ENCODE assay signal across 9 cellular contexts in genomic region chr1:241499910-241500309, GRCh38. TPM values are rescaled to one million over a fixed set of nuclear protein-coding genes. Genes with fewer than 3 reads are reported as not detected.
DNase-seq lines count a peak whose midpoint lies in the region; ATAC-seq and TF ChIP-seq lines count a peak whose summit lies in the region.
"Had no signal": no experiment of that assay in that cellular context is flagged by ENCODE, and none has a peak within 500 bp of the region (broad histone marks: within the 10 kb centered on the region; RNA-seq: fewer than 3 reads in every experiment).

No MANE protein-coding gene starts in this region.

- H3K79me2 ChIP-seq in smooth muscle cell (ENCODE audit: low read depth): no peaks in the 10 kb centered on the region

- no peaks in the 10 kb centered on the region for H4K20me1 ChIP-seq in smooth muscle cell (ENCODE audit: low read depth)

- 88 to 100% methylated on average over 1 to 2 of the region's 2 CpGs for WGBS in endodermal cell (ENCODE audit: insufficient coverage in 1 of 2, insufficient read length in 1 of 2), 2 experiments
- 90% methylated on average over 2 of the region's 2 CpGs for WGBS in smooth muscle cell (ENCODE audit: low lambda C conversion rate)

- H3K36me3 Mint-ChIP-seq in endodermal cell (ENCODE audit: low read depth): peaks cover 54% of the 10 kb centered on the region

- H3K4me2 ChIP-seq in smooth muscle cell: no peak overlapping the region

- no peaks in the 10 kb centered on the region for H3K4me1 Mint-ChIP-seq in endodermal cell

- no peak for ATAC-seq in GM21723 (IDR thresholded peaks at IDR 0.05; ENCODE audit: unreplicated experiment)

- no peaks in the 10 kb centered on the region for H3K9me3 Mint-ChIP-seq in endodermal cell

- H3K9me3 ChIP-seq in endodermal cell (ENCODE audit: control insufficient read depth, low read length): no peaks in the 10 kb centered on the region
- no peaks in the 10 kb centered on the region for H3K9me3 ChIP-seq in smooth muscle cell (replicated peaks; ENCODE audit: low read depth)

- H3K9ac ChIP-seq in endodermal cell (ENCODE audit: extremely low read depth, low read length, poor library complexity, severe bottlenecking) (no peak overlapping the region), smooth muscle cell (ENCODE audit: low read depth) (no peak overlapping the region)

- no peak overlapping the region for H2AFZ ChIP-seq in smooth muscle cell (ENCODE audit: low read depth)

- H3F3A ChIP-seq in smooth muscle cell (ENCODE audit: low read depth): no peaks in the 10 kb centered on the region

- H3K4me1 ChIP-seq in endodermal cell (ENCODE audit: control insufficient read depth, insufficient read depth, low read length) (no peaks in the 10 kb centered on the region), smooth muscle cell (ENCODE audit: low read depth) (no peaks in the 10 kb centered on the region)

- no peaks in the 10 kb centered on the region for H3K27me3 Mint-ChIP-seq in endodermal cell (ENCODE audit: insufficient read depth)

- H3K36me3 ChIP-seq in endodermal cell (ENCODE audit: control insufficient read depth, insufficient read depth, low read length) (peaks cover 73% of the 10 kb centered on the region), smooth muscle cell (ENCODE audit: low read depth) (peaks cover 19% of the 10 kb centered on the region)

- no peak overlapping the region for H3K27ac Mint-ChIP-seq in endodermal cell

- H3K27ac ChIP-seq in endodermal cell (ENCODE audit: low read depth, low read length) (no peak overlapping the region), smooth muscle cell (ENCODE audit: low read depth) (no peak overlapping the region)

- H3K4me3 Mint-ChIP-seq in endodermal cell: no peak overlapping the region

- DNase-seq in NCI-H524 (lab: John Stamatoyannopoulos, UW): peak; percentile 5 to 31
- no peak for DNase-seq in NCI-H524 treated with DMSO at 0.1 percent for 48 hours (lab: John Stamatoyannopoulos, UW)
- DNase-seq in NCI-H69 (lab: John Stamatoyannopoulos, UW): peak; percentile 50
- peak; percentile 50 for DNase-seq in endodermal cell
- DNase-seq in smooth muscle cell (lab: John Stamatoyannopoulos, UW; ENCODE audit: unreplicated experiment): no peak
- DNase-seq in activated CD4-positive, alpha-beta T cell treated with anti-CD3 and anti-CD28 coated beads, Interleukin-2, amount 50 U/mL, for 4 hours: no peak
- no peak for DNase-seq in NOMO-1 treated with dmso at 0.1 percent for 144 hours (lab: John Stamatoyannopoulos, UW; ENCODE audit: unreplicated experiment)

- H3K4me3 ChIP-seq in endodermal cell (ENCODE audit: low read length) (no peak overlapping the region), smooth muscle cell (no peak overlapping the region)

- H3K27me3 ChIP-seq in endodermal cell (ENCODE audit: control insufficient read depth, insufficient read depth, low read length, poor library complexity, severe bottlenecking) (no peaks in the 10 kb centered on the region), smooth muscle cell (ENCODE audit: low read depth) (no peaks in the 10 kb centered on the region)

- TF ChIP-seq CTCF in endodermal cell (conservative IDR thresholded peaks at IDR 0.05) (peak; percentile 82), smooth muscle cell (IDR thresholded peaks at IDR 0.05; ENCODE audit: borderline replicate concordance, insufficient read depth, poor library complexity, severe bottlenecking) (peak; percentile 44)

RNA-seq across cellular contexts. Expression of gene FH, which starts 19.6 kb away (rescaled TPM):
- total RNA-seq in endodermal cell (10 to 100 TPM; 65.5 to 66.7 TPM), smooth muscle cell (53.1 and 75.6 TPM in 2 replicates)
- polyA plus RNA-seq in endodermal cell (2013, experiment 1 of 2): 64.7 TPM
- 68.4 TPM for polyA plus RNA-seq in endodermal cell (2013, experiment 2 of 2)
- polyA plus RNA-seq in smooth muscle cell: 46.5 and 57.7 TPM in 2 replicates

RNA-seq across cellular contexts. Expression of gene KMO, which starts 32.3 kb away (rescaled TPM):
- total RNA-seq in endodermal cell (not detected), smooth muscle cell (0.09 TPM in 1 of 2 replicates, not detected in the other)
- polyA plus RNA-seq in endodermal cell (2013, experiment 1 of 2): not detected
- not detected for polyA plus RNA-seq in endodermal cell (2013, experiment 2 of 2)
- polyA plus RNA-seq in smooth muscle cell: 0.09 TPM in 2 replicates
- total RNA-seq: T-helper 2 cell treated with Interferon-gamma antibody and Interleukin-4, amounts not matched to agents 100 ng/mL and 5 ng/mL, for 36 hours had no signal

Comparison
In these comparisons a context has a peak if more than half of its experiments do, and no peak if none do; other contexts are left out.
1. DNase-seq: peak in NCI-H524 (2 of 2), NCI-H69 (single experiment) and endodermal cell (single experiment); none in NCI-H524 treated with DMSO at 0.1 percent for 48 hours (single experiment), smooth muscle cell (single experiment), activated CD4-positive, alpha-beta T cell treated with anti-CD3 and anti-CD28 coated beads, Interleukin-2, amount 50 U/mL, for 4 hours (0 of 2) and NOMO-1 treated with dmso at 0.1 percent for 144 hours (single experiment).